ENCODE assay signal across 1 cellular context in genomic region chr7:157470017-157470322, GRCh38.
TF ChIP-seq lines count a peak whose summit lies in the region.

No MANE protein-coding gene starts in this region.

TF ChIP-seq in HepG2, 621 proteins besides CTCF, POLR2A, EP300 and RAD21 (continued from another document):
- TF ChIP-seq, protein P1, sequence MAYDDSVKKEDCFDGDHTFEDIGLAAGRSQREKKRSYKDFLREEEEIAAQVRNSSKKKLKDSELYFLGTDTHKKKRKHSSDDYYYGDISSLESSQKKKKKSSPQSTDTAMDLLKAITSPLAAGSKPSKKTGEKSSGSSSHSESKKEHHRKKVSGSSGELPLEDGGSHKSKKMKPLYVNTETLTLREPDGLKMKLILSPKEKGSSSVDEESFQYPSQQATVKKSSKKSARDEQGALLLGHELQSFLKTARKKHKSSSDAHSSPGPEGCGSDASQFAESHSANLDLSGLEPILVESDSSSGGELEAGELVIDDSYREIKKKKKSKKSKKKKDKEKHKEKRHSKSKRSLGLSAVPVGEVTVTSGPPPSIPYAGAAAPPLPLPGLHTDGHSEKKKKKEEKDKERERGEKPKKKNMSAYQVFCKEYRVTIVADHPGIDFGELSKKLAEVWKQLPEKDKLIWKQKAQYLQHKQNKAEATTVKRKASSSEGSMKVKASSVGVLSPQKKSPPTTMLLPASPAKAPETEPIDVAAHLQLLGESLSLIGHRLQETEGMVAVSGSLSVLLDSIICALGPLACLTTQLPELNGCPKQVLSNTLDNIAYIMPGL (CRISPR knock-in tag; IDR thresholded peaks at IDR 0.05; ENCODE audit: borderline replicate concordance in 1 of 2, low read depth in 1 of 2): no peak
- no peak for TF ChIP-seq ZNF232 (CRISPR knock-in tag; IDR thresholded peaks at IDR 0.05; ENCODE audit: borderline replicate concordance)
- TF ChIP-seq HMG20B (CRISPR knock-in tag; conservative IDR thresholded peaks at IDR 0.05): no peak
- TF ChIP-seq TAF15 (IDR thresholded peaks at IDR 0.05; ENCODE audit: low read depth, low read length, poor library complexity, severe bottlenecking): no peak
- no peak for TF ChIP-seq CENPT (CRISPR knock-in tag; IDR thresholded peaks at IDR 0.05; ENCODE audit: low read depth)
- TF ChIP-seq DMTF1 (CRISPR knock-in tag; IDR thresholded peaks at IDR 0.05): no peak
